Comparison of ENCODE assay signal across 11 cellular contexts in the genomic region with DNA sequence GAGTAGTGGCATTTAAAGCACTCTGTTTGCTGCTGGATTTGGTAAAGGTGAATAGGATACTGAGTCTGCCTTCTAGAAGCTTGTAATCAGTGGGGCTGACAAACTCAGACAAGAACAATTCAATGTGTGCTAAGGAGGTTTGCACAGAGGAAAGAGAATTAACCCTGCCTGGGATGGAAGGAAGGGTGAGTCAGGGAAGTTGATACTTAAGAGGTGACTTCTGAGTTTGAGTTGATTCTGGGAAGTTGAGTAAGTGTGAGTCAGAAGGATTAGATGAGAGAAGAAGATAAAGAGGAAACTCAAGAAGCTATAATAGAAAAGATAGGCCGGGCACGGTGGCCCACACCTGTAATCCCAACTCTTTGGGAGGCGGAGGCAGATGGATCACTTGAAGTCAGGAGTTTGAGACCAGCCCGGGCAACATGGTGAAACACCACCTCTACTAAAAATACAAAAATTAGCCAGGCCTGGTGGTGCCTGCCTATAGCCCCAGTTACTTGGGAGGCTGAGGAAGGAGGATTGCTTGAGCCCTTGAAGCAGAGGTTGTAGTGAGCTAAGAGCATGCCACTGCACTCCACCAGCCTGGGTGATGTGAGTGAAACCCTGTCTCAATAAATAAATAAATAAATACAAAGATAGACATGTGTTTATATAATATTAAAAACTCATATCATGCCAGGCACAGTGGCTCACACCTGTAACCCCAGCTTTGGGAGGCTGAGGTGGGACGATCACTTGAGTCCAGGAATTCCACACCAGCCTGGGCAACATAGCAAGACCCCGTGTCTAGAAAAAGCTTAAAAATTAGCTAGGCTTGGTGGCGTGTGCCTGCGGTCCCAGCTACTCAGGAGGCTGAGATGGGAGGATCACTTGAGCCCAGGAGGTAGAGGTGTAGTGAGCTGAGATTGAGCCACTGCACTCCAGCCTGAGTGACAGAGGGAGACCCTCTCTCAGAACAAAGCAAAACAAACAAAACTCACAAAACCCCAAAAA.
A peak's percentile ranks its signal among the peaks of the same experiment; 100 is the strongest.
DNase-seq lines count a peak whose midpoint lies in the region; ATAC-seq and TF ChIP-seq lines count a peak whose summit lies in the region.
"Had no signal": no experiment of that assay in that cellular context is flagged by ENCODE, and none has a peak within 500 bp of the region (broad histone marks: within the 10 kb centered on the region; RNA-seq: fewer than 3 reads in every experiment).

No MANE protein-coding gene starts in this region.

- in situ Hi-C loops in astrocyte of the cerebellum (cut with HindIII; ENCODE audit: low sequenced_read_pairs): no loop called here

- no peak for TF ChIP-seq CTCF in astrocyte of the cerebellum (IDR thresholded peaks at IDR 0.05; ENCODE audit: low read depth, low read length, missing control alignments)

- DNase-seq in GM04504 (ENCODE audit: low read depth): peak; percentile 68
- DNase-seq in NCI-H226: peak; percentile 83
- peak; percentile 35 for DNase-seq in astrocyte of the cerebellum (ENCODE audit: low read depth)
- DNase-seq in pulmonary artery endothelial cell (ENCODE audit: low read depth, low spot score): peak; percentile 22
- no peak for DNase-seq in foreskin melanocyte
- DNase-seq in SHP77 treated with DMSO at 0.1 percent for 48 hours (lab: John Stamatoyannopoulos, UW): no peak
- DNase-seq: effector memory CD8-positive, alpha-beta T cell; midbrain; NCI-H1436; WERI-Rb-1 had no signal

- H3K4me3 ChIP-seq in astrocyte of the cerebellum (ENCODE audit: low read depth, low read length): no peak overlapping the region

- ATAC-seq in HG03108 (IDR thresholded peaks at IDR 0.05; ENCODE audit: unreplicated experiment): no peak
- ATAC-seq: effector memory CD8-positive, alpha-beta T cell had no signal

Comparison
In these comparisons a context has a peak if more than half of its experiments do, and no peak if none do; other contexts are left out.
1. DNase-seq: peak in GM04504 (single experiment), NCI-H226 (single experiment), astrocyte of the cerebellum (single experiment) and pulmonary artery endothelial cell (single experiment); none in foreskin melanocyte (single experiment) and SHP77 treated with DMSO at 0.1 percent for 48 hours (single experiment).